In the genomic region with DNA sequence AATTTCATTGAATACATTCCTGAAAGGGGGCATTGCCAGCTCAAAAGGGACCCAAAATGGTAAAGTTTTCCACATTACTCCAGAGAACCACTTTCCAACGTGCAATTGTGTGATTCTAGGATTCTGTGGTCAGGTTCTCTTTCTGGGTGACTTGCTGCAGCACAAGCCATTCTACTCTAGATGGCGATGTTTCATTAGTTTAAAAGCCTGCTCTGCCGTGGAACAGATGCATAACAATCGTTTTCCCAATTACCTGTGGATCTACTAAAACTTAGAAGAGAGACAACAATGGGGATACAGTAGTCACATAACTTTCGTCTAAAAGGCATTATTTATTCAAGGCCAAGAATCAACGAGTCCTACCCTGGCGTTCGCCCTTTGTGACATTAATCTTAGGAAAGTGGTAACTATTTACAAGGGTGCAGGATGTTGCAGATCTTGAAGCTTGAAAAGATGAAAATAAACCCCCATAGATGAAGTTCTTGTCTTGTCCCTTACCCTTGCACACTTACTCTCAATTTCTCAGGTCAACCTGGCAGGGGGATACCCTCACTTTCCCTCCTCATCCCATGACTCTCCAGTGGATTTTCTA, we compare ENCODE assay signal across 8 cellular contexts.
A peak's percentile ranks its signal among the peaks of the same experiment; 100 is the strongest.
DNase-seq lines count a peak whose midpoint lies in the region; ATAC-seq and TF ChIP-seq lines count a peak whose summit lies in the region.

No MANE protein-coding gene starts in this region.

- intact Hi-C loops in left colon (cut with DNase I, micrococcal nuclease), result no loop called here

- DNase-seq in AG09309 (ENCODE audit: low read depth) (peak; percentile 7), GM12865 (ENCODE audit: low read depth) (peak; percentile 30), NCI-H524 treated with DMSO at 0.1 percent for 48 hours (lab: John Stamatoyannopoulos, UW) (peak; percentile 28), cardiac fibroblast (ENCODE audit: low read depth in 2 of 2) (peak; percentile 60 to 66), left colon (no peak)

- TF ChIP-seq CTCF in AG09309 (IDR thresholded peaks at IDR 0.05; ENCODE audit: control insufficient read depth, insufficient read depth, low read depth, low read length, missing control alignments) (peak; percentile 82), GM12865 (IDR thresholded peaks at IDR 0.05; ENCODE audit: insufficient read depth, low read depth, low read length, missing control alignments) (peak; percentile 75), cardiac fibroblast (IDR thresholded peaks at IDR 0.05; ENCODE audit: low read depth, low read length) (peak; percentile 84)

- ATAC-seq in HG03354 (IDR thresholded peaks at IDR 0.05; ENCODE audit: poor library complexity, severe bottlenecking, unreplicated experiment), result peak; percentile 80
- ATAC-seq in left colon, result peak; percentile 40
- ATAC-seq in GM21526 (IDR thresholded peaks at IDR 0.05; ENCODE audit: low FRiP score, unreplicated experiment), result no peak
- ATAC-seq in GM21717 (IDR thresholded peaks at IDR 0.05; ENCODE audit: unreplicated experiment), result no peak

- H3K4me3 ChIP-seq in AG09309 (ENCODE audit: control insufficient read depth, low read depth, low read length), result no peak overlapping the region
- H3K4me3 ChIP-seq in GM12865 (ENCODE audit: low read depth, low read length), result no peak overlapping the region
- H3K4me3 ChIP-seq in cardiac fibroblast (replicated peaks in 1 of 2; ENCODE audit: low read depth in 2 of 2, low read length in 2 of 2), result no peak overlapping the region

Comparison
In these comparisons a context has a peak if more than half of its experiments do, and no peak if none do; other contexts are left out.
1. DNase-seq: peak in AG09309 (single experiment), GM12865 (single experiment), NCI-H524 treated with DMSO at 0.1 percent for 48 hours (single experiment) and cardiac fibroblast (2 of 2); none in left colon (0 of 2).
2. ATAC-seq: peak in HG03354 (single experiment) and left colon (single experiment); none in GM21526 (single experiment) and GM21717 (single experiment).
3. Peak in every context shown above with its lines, with median percentiles within 50 percentile points of each other: CTCF ChIP-seq.